Comparison of ENCODE assay signal across 7 cellular contexts in genomic region chr2:131040661-131041401, GRCh38. TPM values are rescaled to one million over a fixed set of nuclear protein-coding genes. Genes with fewer than 3 reads are reported as not detected.
DNase-seq lines count a peak whose midpoint lies in the region; ATAC-seq and TF ChIP-seq lines count a peak whose summit lies in the region.

No MANE protein-coding gene starts in this region.

- ATAC-seq in activated B cell treated with CpG ODN at 0.5 μM for 24 hours (ENCODE audit: low read depth) (no peak), HG03159 (IDR thresholded peaks at IDR 0.05; ENCODE audit: unreplicated experiment) (no peak), GM21723 (IDR thresholded peaks at IDR 0.05; ENCODE audit: unreplicated experiment) (no peak)

- H3K27me3 Mint-ChIP-seq in activated B cell treated with CpG ODN at 0.5 μM for 24 hours (peaks cover 12% of the 10 kb centered on the region), progenitor cell of endocrine pancreas (peaks cover 21% of the 10 kb centered on the region)

- H3K9me3 Mint-ChIP-seq in activated B cell treated with CpG ODN at 0.5 μM for 24 hours = no peaks in the 10 kb centered on the region
- no peaks in the 10 kb centered on the region for H3K9me3 Mint-ChIP-seq in progenitor cell of endocrine pancreas (ENCODE audit: low read depth)

- H3K36me3 Mint-ChIP-seq in activated B cell treated with CpG ODN at 0.5 μM for 24 hours (ENCODE audit: low read depth) (no peaks in the 10 kb centered on the region), progenitor cell of endocrine pancreas (ENCODE audit: insufficient read depth) (no peaks in the 10 kb centered on the region)

- H3K4me3 Mint-ChIP-seq in activated B cell treated with CpG ODN at 0.5 μM for 24 hours (peak overlapping the region; percentile 15), progenitor cell of endocrine pancreas (ENCODE audit: low read depth) (no peak overlapping the region)

- CTCF ChIA-PET in activated B cell treated with CpG ODN at 0.5 μM for 24 hours (lab: Charles Lee) = no interaction called here

- intact Hi-C loops in activated B cell treated with CpG ODN at 0.5 μM for 24 hours (cut with micrococcal nuclease) = loop anchor here (5.0 kb wide), 1 partner anchor 244 kb away; no protein-coding TSS in a partner anchor

- DNase-seq in ELF-1 (ENCODE audit: low read depth, low spot score) (peak; percentile 62), activated B cell treated with CpG ODN at 0.5 μM for 24 hours (no peak), fibroblast of villous mesenchyme (ENCODE audit: low read depth) (peak; percentile 21), progenitor cell of endocrine pancreas (ENCODE audit: low spot score, unreplicated experiment) (no peak), NCI-H187 (lab: John Stamatoyannopoulos, UW) (no peak)

- no peak overlapping the region for H3K4me3 ChIP-seq in fibroblast of villous mesenchyme (ENCODE audit: low read depth, low read length)

- no peak for TF ChIP-seq CTCF in activated B cell treated with CpG ODN at 0.5 μM for 24 hours (IDR thresholded peaks at IDR 0.05)
- peak; percentile 28 for TF ChIP-seq CTCF in fibroblast of villous mesenchyme (IDR thresholded peaks at IDR 0.05; ENCODE audit: insufficient read depth, low read depth, low read length)
- peak; percentile 33 for TF ChIP-seq CTCF in progenitor cell of endocrine pancreas (IDR thresholded peaks at IDR 0.05; ENCODE audit: unreplicated experiment)

- POLR2A ChIA-PET in activated B cell treated with CpG ODN at 0.5 μM for 24 hours (lab: Charles Lee) = no interaction called here

- peaks cover 11% of the 10 kb centered on the region for H3K4me1 Mint-ChIP-seq in activated B cell treated with CpG ODN at 0.5 μM for 24 hours
- peaks cover 6% of the 10 kb centered on the region for H3K4me1 Mint-ChIP-seq in progenitor cell of endocrine pancreas (ENCODE audit: low read depth)

- H3K27ac Mint-ChIP-seq in activated B cell treated with CpG ODN at 0.5 μM for 24 hours (no peak overlapping the region), progenitor cell of endocrine pancreas (no peak overlapping the region)

RNA-seq across cellular contexts. Expression of gene FAM168B, which starts 52.4 kb away (rescaled TPM):
- total RNA-seq in activated B cell treated with CpG ODN at 0.5 μM for 24 hours (59.9 and 62.5 TPM in 2 replicates), fibroblast of villous mesenchyme (83.1 and 91.5 TPM in 2 replicates), progenitor cell of endocrine pancreas (106 and 111 TPM in 2 replicates)

Comparison
In these comparisons a context has a peak if more than half of its experiments do, and no peak if none do; other contexts are left out.
1. DNase-seq: peak in ELF-1 (single experiment) and fibroblast of villous mesenchyme (single experiment); none in activated B cell treated with CpG ODN at 0.5 μM for 24 hours (single experiment), progenitor cell of endocrine pancreas (single experiment) and NCI-H187 (0 of 2).